In the genomic region with DNA sequence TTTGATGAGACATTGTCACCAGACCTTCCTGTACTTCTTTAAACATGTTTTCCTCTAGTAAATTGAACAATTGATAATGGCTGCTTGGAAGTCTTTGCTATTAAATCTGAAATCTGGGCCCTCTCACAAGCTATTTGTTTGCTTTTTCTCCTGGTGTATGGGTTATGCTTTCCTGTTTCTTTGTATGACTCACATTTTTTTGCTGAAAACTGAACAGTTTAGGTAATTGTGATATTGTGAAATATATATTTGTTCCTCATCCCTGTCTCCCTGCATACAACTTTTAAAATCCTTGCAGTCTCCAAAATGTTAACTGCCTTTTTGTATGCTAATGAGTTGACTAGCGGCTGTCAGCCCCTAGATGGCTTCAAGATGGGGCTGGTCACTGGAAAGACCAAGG, we compare ENCODE assay signal across 22 cellular contexts.
"Had no signal": no experiment of that assay in that cellular context is flagged by ENCODE, and none has a peak within 500 bp of the region (broad histone marks: within the 10 kb centered on the region; RNA-seq: fewer than 3 reads in every experiment).

No MANE protein-coding gene starts in this region.

- H3K9me3 Mint-ChIP-seq: activated B cell treated with CpG ODN at 0.5 μM for 24 hours; activated CD4-positive, alpha-beta T cell treated with anti-CD3 and anti-CD28 coated beads, Interleukin-2, amount 10 ng/mL, durations not matched to agents 24 days and 14 days; activated naive CD4-positive, alpha-beta T cell treated with anti-CD3 and anti-CD28 coated beads for 36 hours; activated T-helper 17 cell treated with anti-CD3 and anti-CD28 coated beads, Interleukin-2, amount 50 U/mL, for 72 hours; IgD-negative memory B cell had no signal

- ATAC-seq: activated T-helper 17 cell treated with anti-CD3 and anti-CD28 coated beads, Interleukin-2, amount 50 U/mL, for 72 hours; T-helper 17 cell had no signal

- H3K36me3 Mint-ChIP-seq: activated naive CD8-positive, alpha-beta T cell; IgD-negative memory B cell had no signal

- H3K4me3 Mint-ChIP-seq: activated B cell treated with CpG ODN at 0.5 μM for 24 hours; activated CD4-positive, alpha-beta T cell treated with anti-CD3 and anti-CD28 coated beads, Interleukin-2, amount 10 ng/mL, durations not matched to agents 24 days and 14 days; activated naive CD4-positive, alpha-beta T cell treated with anti-CD3 and anti-CD28 coated beads for 36 hours; activated naive CD8-positive, alpha-beta T cell; activated T-helper 17 cell treated with anti-CD3 and anti-CD28 coated beads, Interleukin-2, amount 50 U/mL, for 72 hours; IgD-negative memory B cell; T-helper 17 cell had no signal

- H3K27ac ChIP-seq: brain microvascular endothelial cell had no signal

- DNase-seq: activated B cell treated with CpG ODN at 0.5 μM for 24 hours; activated CD4-positive, alpha-beta T cell treated with anti-CD3 and anti-CD28 coated beads for 1 hour; activated CD4-positive, alpha-beta T cell treated with anti-CD3 and anti-CD28 coated beads, Interleukin-2, amount 10 ng/mL, durations not matched to agents 24 days and 14 days; activated CD4-positive, alpha-beta T cell treated with anti-CD3 and anti-CD28 coated beads, Interleukin-2, amount 50 U/mL, for 48 hours; activated gamma-delta T cell; activated naive CD4-positive, alpha-beta T cell treated with anti-CD3 and anti-CD28 coated beads for 36 hours; activated T-cell treated with anti-CD3 and anti-CD28 coated beads for 4 hours; activated T-cell treated with anti-CD3 and anti-CD28 coated beads, Interleukin-2, amount 50 U/mL, for 48 hours; amygdala; brain microvascular endothelial cell; central memory CD4-positive, alpha-beta T cell; KG1; NCI-H1105 treated with DMSO at 0.1 percent for 48 hours; NCI-H187 treated with DMSO at 0.1 percent for 48 hours; NCI-H2081 treated with DMSO at 0.1 percent for 48 hours; NCI-H446; SHP77 treated with DMSO at 0.1 percent for 48 hours; T-helper 17 cell; T1000 had no signal

- H3K27me3 ChIP-seq: brain microvascular endothelial cell had no signal

- H3K27ac Mint-ChIP-seq: activated B cell treated with CpG ODN at 0.5 μM for 24 hours; activated CD4-positive, alpha-beta T cell treated with anti-CD3 and anti-CD28 coated beads, Interleukin-2, amount 10 ng/mL, durations not matched to agents 24 days and 14 days; activated naive CD4-positive, alpha-beta T cell treated with anti-CD3 and anti-CD28 coated beads for 36 hours; activated naive CD8-positive, alpha-beta T cell; activated T-helper 17 cell treated with anti-CD3 and anti-CD28 coated beads, Interleukin-2, amount 50 U/mL, for 72 hours; IgD-negative memory B cell; T-helper 17 cell had no signal

- H3K4me1 Mint-ChIP-seq: activated B cell treated with CpG ODN at 0.5 μM for 24 hours; activated CD4-positive, alpha-beta T cell treated with anti-CD3 and anti-CD28 coated beads, Interleukin-2, amount 10 ng/mL, durations not matched to agents 24 days and 14 days; activated T-helper 17 cell treated with anti-CD3 and anti-CD28 coated beads, Interleukin-2, amount 50 U/mL, for 72 hours; IgD-negative memory B cell; T-helper 17 cell had no signal

- H3K36me3 ChIP-seq: brain microvascular endothelial cell had no signal
